Comparison of ENCODE assay signal across 8 cellular contexts in genomic region chr5:179731791-179732411, GRCh38. TPM values are rescaled to one million over a fixed set of nuclear protein-coding genes. Genes with fewer than 3 reads are reported as not detected.
DNase-seq lines count a peak whose midpoint lies in the region; ATAC-seq and TF ChIP-seq lines count a peak whose summit lies in the region.

No MANE protein-coding gene starts in this region.

- peaks cover 11% of the 10 kb centered on the region; the same call in 1 of the 2 replicates for H3K4me1 ChIP-seq in GM23338 (ENCODE audit: insufficient read depth)

- H3K4me3 ChIP-seq in GM08714 (ENCODE audit: low read length) = peak overlapping the region; percentile 38; the same call in 1 of the 2 replicates
- peak overlapping the region; percentile 48 for H3K4me3 ChIP-seq in GM23338
- peak overlapping the region; percentile 67 for H3K4me3 ChIP-seq in skeletal muscle cell (ENCODE audit: low read depth, low read length)

- no peak for DNase-seq in GM23338 (ENCODE audit: low spot score)
- DNase-seq in activated T-cell treated with anti-CD3 and anti-CD28 coated beads, Interleukin-2, amount 50 U/mL, for 48 hours = peak; percentile 59 to 62
- peak; percentile 46 for DNase-seq in Right ventricle myocardium superior
- DNase-seq in skeletal muscle cell (ENCODE audit: low read depth) = peak; percentile 73
- DNase-seq in NCI-H2107 treated with DMSO at 0.1 percent for 48 hours (lab: John Stamatoyannopoulos, UW; ENCODE audit: unreplicated experiment) = no peak
- no peak for DNase-seq in AG08396 (ENCODE audit: low spot score)

- peak overlapping the region; percentile 98 for H3K4me3 Mint-ChIP-seq in GM23338

- peaks cover 45% of the 10 kb centered on the region for H3K36me3 Mint-ChIP-seq in GM23338 (ENCODE audit: low read depth)

- H3K9me3 ChIP-seq in KOPT-K1 (ENCODE audit: insufficient read depth, low read length, poor library complexity, severe bottlenecking) = no peaks in the 10 kb centered on the region

- peaks cover 36% of the 10 kb centered on the region for H3K79me2 ChIP-seq in GM23338 (replicated peaks; ENCODE audit: insufficient read depth)

- H3K9me3 Mint-ChIP-seq in GM23338 = no peaks in the 10 kb centered on the region

- H4K20me1 ChIP-seq in GM23338 (replicated peaks; ENCODE audit: insufficient read depth) = peaks cover 29% of the 10 kb centered on the region

- peak overlapping the region; percentile 92 for H3K27ac Mint-ChIP-seq in GM23338

- ATAC-seq in GM23338 (peak; percentile 8), Right ventricle myocardium superior (ENCODE audit: poor library complexity) (peak; percentile 0)

- peaks cover 18% of the 10 kb centered on the region for H3K4me1 Mint-ChIP-seq in GM23338

- intact Hi-C loops in Right ventricle myocardium superior (cut with DNase I) = loop anchor here (5.0 kb wide), 1 partner anchor 35 kb away; the partner anchor contains the start of gene CANX

- peak overlapping the region; percentile 92 for H3K27ac ChIP-seq in GM23338 (ENCODE audit: low read depth)
- peak overlapping the region; percentile 85 for H3K27ac ChIP-seq in KOPT-K1 (ENCODE audit: low read depth, low read length, poor library complexity, severe bottlenecking)

- H3K27me3 ChIP-seq in GM23338 (ENCODE audit: insufficient read depth) = no peaks in the 10 kb centered on the region

- H3F3A ChIP-seq in GM23338 (replicated peaks; ENCODE audit: low read depth) = peaks cover 33% of the 10 kb centered on the region

- peak overlapping the region; percentile 76 for H3K4me2 ChIP-seq in GM23338

- no peak overlapping the region for H2AFZ ChIP-seq in GM23338

- H3K36me3 ChIP-seq in GM23338 (ENCODE audit: insufficient read depth) = peaks cover 28% of the 10 kb centered on the region
- peaks cover 53% of the 10 kb centered on the region for H3K36me3 ChIP-seq in KOPT-K1 (ENCODE audit: insufficient read depth, low read length)

- H3K9me2 ChIP-seq in GM23338 (ENCODE audit: insufficient read depth) = no peaks in the 10 kb centered on the region

- TF ChIP-seq CTCF in GM23338 (conservative IDR thresholded peaks at IDR 0.05; ENCODE audit: low read depth in 2 of 2) = no peak

- H3K27me3 Mint-ChIP-seq in GM23338 (ENCODE audit: insufficient read depth, low read depth, poor library complexity) = peaks cover 13% of the 10 kb centered on the region

TF ChIP-seq in GM23338, 12 proteins besides CTCF, POLR2A, EP300 and RAD21:
- TF ChIP-seq CREB1 (CRISPR knock-in tag; IDR thresholded peaks at IDR 0.05; ENCODE audit: low read depth) = no peak
- no peak for TF ChIP-seq REST (IDR thresholded peaks at IDR 0.05; ENCODE audit: unreplicated experiment)
- TF ChIP-seq NANOG (IDR thresholded peaks at IDR 0.05; ENCODE audit: borderline replicate concordance) = no peak
- no peak for TF ChIP-seq POLR2AphosphoS5 (IDR thresholded peaks at IDR 0.05; ENCODE audit: low read depth)
- no peak for TF ChIP-seq ZNF114 (CRISPR knock-in tag; IDR thresholded peaks at IDR 0.05)

RNA-seq across cellular contexts. Expression of gene MAML1, which starts 0.7 kb away (rescaled TPM):
- 43.8 and 43.9 TPM in 2 replicates for total RNA-seq in GM23338 (2014; rRNA removed; shearing (Covaris generic))
- 9.6 and 9.8 TPM in 2 replicates for polyA plus RNA-seq in GM23338 (2016; fragmentation: Nextera tagmentation; extraction: Ambion mirVana)
- 10.4 TPM for total RNA-seq in Right ventricle myocardium superior

RNA-seq across cellular contexts. Expression of gene CANX, which starts 33.1 kb away (rescaled TPM):
- total RNA-seq in GM23338 (2014; rRNA removed; shearing (Covaris generic)) = 440 and 530 TPM in 2 replicates
- 163 and 177 TPM in 2 replicates for polyA plus RNA-seq in GM23338 (2016; fragmentation: Nextera tagmentation; extraction: Ambion mirVana)
- 471 TPM for total RNA-seq in Right ventricle myocardium superior

RNA-seq across cellular contexts. Expression of gene CBY3, which starts 51.1 kb away (rescaled TPM):
- total RNA-seq in GM23338 (2014; rRNA removed; shearing (Covaris generic)) = 0.52 and 2.3 TPM in 2 replicates
- 0.37 and 0.38 TPM in 2 replicates for polyA plus RNA-seq in GM23338 (2016; fragmentation: Nextera tagmentation; extraction: Ambion mirVana)
- total RNA-seq in Right ventricle myocardium superior = not detected

Comparison
In these comparisons a context has a peak if more than half of its experiments do, and no peak if none do; other contexts are left out.
1. DNase-seq: peak in activated T-cell treated with anti-CD3 and anti-CD28 coated beads, Interleukin-2, amount 50 U/mL, for 48 hours (2 of 2), Right ventricle myocardium superior (single experiment) and skeletal muscle cell (single experiment); none in GM23338 (single experiment), NCI-H2107 treated with DMSO at 0.1 percent for 48 hours (single experiment) and AG08396 (single experiment).
2. Peak in every context shown above with its lines, with median percentiles within 50 percentile points of each other: H3K4me3 ChIP-seq.